In the genomic region with DNA sequence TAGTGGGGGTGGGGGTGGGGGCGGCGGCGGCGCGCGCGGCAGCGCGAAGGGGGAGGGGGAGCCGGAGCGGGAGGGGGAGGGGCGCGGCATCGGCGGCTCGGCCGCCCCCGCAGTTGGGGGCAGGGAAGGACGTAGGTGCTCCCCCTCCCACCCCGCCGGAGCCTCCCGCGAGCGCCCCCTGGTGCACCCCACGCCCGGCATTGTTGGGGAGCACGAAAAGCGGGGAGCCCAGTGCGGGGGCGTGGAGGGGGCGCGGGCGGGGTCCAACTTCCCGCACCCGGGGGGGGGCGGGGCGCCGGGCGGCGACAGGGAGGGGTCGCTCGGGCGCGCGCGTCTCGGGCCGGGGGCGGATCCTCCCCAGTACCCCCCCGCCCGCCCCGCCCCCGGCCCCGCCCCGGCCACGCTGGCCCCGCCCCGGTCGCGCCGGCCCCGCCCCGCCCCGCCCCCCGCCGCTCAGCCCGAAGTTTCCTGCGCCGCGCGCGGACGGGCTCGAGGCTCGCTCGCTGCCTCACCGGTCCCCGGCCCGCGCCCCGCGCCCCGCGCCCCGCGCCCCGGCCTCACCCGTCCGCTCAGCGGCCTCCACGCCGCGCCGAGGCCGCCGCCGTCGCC, we compare ENCODE assay signal across 8 cellular contexts. TPM values are rescaled to one million over a fixed set of nuclear protein-coding genes. Genes with fewer than 3 reads are reported as not detected.
A peak's percentile ranks its signal among the peaks of the same experiment; 100 is the strongest.
DNase-seq lines count a peak whose midpoint lies in the region; ATAC-seq and TF ChIP-seq lines count a peak whose summit lies in the region.

A gene (plus strand): TSS at position 456 of the 609 bp plus-strand sequence. CDS start 632 bp downstream, outside the sequence.

- no peak within 1 kb of the TSS for H3K27ac Mint-ChIP-seq in activated naive CD4-positive, alpha-beta T cell treated with anti-CD3 and anti-CD28 coated beads, Interleukin-2, amount 50 U/mL, for 24 hours

- DNase-seq in AG20443 (ENCODE audit: low spot score) (peak; percentile 69), Peyer's patch (peak in 1 of 3 donors; percentile 53), left lung (no peak), LoVo (ENCODE audit: low spot score) (no peak), HuH-7.5 (ENCODE audit: low spot score) (no peak), KBM-7 (no peak)
- DNase-seq in stimulated activated CD8-positive, alpha-beta memory T cell treated with anti-CD3 and anti-CD28 coated beads, Interleukin-12 subunit alpha, Interleukin-12 subunit beta, amount 100 ng/mL, for 1 hour (ENCODE audit: low read depth): peak; percentile 33

- H3K27me3 ChIP-seq in Peyer's patch: peaks cover 0 to 16% of the 10 kb centered on the region in 2 donors
- peaks cover 36 to 96% of the 10 kb centered on the region in 2 donors for H3K27me3 ChIP-seq in left lung

- H3K9me3 ChIP-seq in Peyer's patch: no peaks in the 10 kb centered on the region
- H3K9me3 ChIP-seq in left lung: no peaks in the 10 kb centered on the region

- H3K27me3 Mint-ChIP-seq in activated naive CD4-positive, alpha-beta T cell treated with anti-CD3 and anti-CD28 coated beads, Interleukin-2, amount 50 U/mL, for 24 hours: no peaks in the 10 kb centered on the region

- no peaks in the 10 kb centered on the region for H3K36me3 Mint-ChIP-seq in activated naive CD4-positive, alpha-beta T cell treated with anti-CD3 and anti-CD28 coated beads, Interleukin-2, amount 50 U/mL, for 24 hours

- peak; percentile 36 for ATAC-seq in left lung

- peak in 1 of 6 experiments; percentile 14 for TF ChIP-seq CTCF in Peyer's patch (IDR thresholded peaks at IDR 0.05)
- TF ChIP-seq CTCF in left lung (IDR thresholded peaks at IDR 0.05): no peak

- intact Hi-C loops in left lung (cut with DNase I): no loop called here

- H3K36me3 ChIP-seq in Peyer's patch: no peaks in the 10 kb centered on the region
- H3K36me3 ChIP-seq in left lung: no peaks in the 10 kb centered on the region

- no peaks in the 10 kb centered on the region for H3K4me1 Mint-ChIP-seq in activated naive CD4-positive, alpha-beta T cell treated with anti-CD3 and anti-CD28 coated beads, Interleukin-2, amount 50 U/mL, for 24 hours

- H3K9me3 Mint-ChIP-seq in activated naive CD4-positive, alpha-beta T cell treated with anti-CD3 and anti-CD28 coated beads, Interleukin-2, amount 50 U/mL, for 24 hours: no peaks in the 10 kb centered on the region

- TF ChIP-seq POLR2A in Peyer's patch (IDR thresholded peaks at IDR 0.05): no peak

- peak within 1 kb of the TSS; percentile 30 for H3K4me3 Mint-ChIP-seq in activated naive CD4-positive, alpha-beta T cell treated with anti-CD3 and anti-CD28 coated beads, Interleukin-2, amount 50 U/mL, for 24 hours

- H3K4me1 ChIP-seq in Peyer's patch (peaks cover 0 to 21% (median 9%) of the 10 kb centered on the region in 4 donors), left lung (peaks cover 0 to 13% of the 10 kb centered on the region in 2 donors)

- H3K4me3 ChIP-seq in Peyer's patch: peak within 1 kb of the TSS; percentile 26 to 58 (median 54)
- peak within 1 kb of the TSS in 1 of 2 donors; percentile 14 for H3K4me3 ChIP-seq in left lung

- in situ Hi-C loops in KBM-7 (cut with MboI; ENCODE audit: low pct_unique_long_range_greater_than_20kb, low sequenced_read_pairs): no loop called here

- peak within 1 kb of the TSS in 2 of 4 donors; percentile 55 to 81 for H3K27ac ChIP-seq in Peyer's patch
- H3K27ac ChIP-seq in left lung: no peak within 1 kb of the TSS

RNA-seq across cellular contexts. Expression of the gene that starts here (rescaled TPM):
- total RNA-seq in Peyer's patch (10 to 100 TPM in 2 of 4 donors, 1 to 10 TPM in 2; 4.0 to 28.9 (median 9.7) TPM), left lung (10 to 100 TPM in 1 of 2 donors, 1 to 10 TPM in 1; 7.0 to 14.0 TPM)

Comparison
In these comparisons a context has a peak if more than half of its experiments do, and no peak if none do; other contexts are left out.
1. DNase-seq: peak in AG20443 (single experiment) and stimulated activated CD8-positive, alpha-beta memory T cell treated with anti-CD3 and anti-CD28 coated beads, Interleukin-12 subunit alpha, Interleukin-12 subunit beta, amount 100 ng/mL, for 1 hour (single experiment); none in left lung (0 of 2), LoVo (single experiment), HuH-7.5 (single experiment) and KBM-7 (single experiment).